In genomic region chr10:14416308-14416700, GRCh38 we compare ENCODE assay signal across 22 cellular contexts.
DNase-seq lines count a peak whose midpoint lies in the region; ATAC-seq lines count a peak whose summit lies in the region.
"Had no signal": no experiment of that assay in that cellular context is flagged by ENCODE, and none has a peak within 500 bp of the region (broad histone marks: within the 10 kb centered on the region; RNA-seq: fewer than 3 reads in every experiment).

No MANE protein-coding gene starts in this region.

- H4K8ac ChIP-seq in mesendoderm (ENCODE audit: low read depth, low read length) = no peak overlapping the region

- no peak overlapping the region for H3K9ac ChIP-seq in mesendoderm (ENCODE audit: low read length)

- H3K18ac ChIP-seq in mesendoderm (ENCODE audit: low read length) = peak overlapping the region; percentile 47

- H2BK5ac ChIP-seq in mesendoderm (ENCODE audit: low read length) = peak overlapping the region; percentile 69

- peak overlapping the region; percentile 17 for H3K27ac ChIP-seq in mesendoderm (ENCODE audit: low read depth, low read length)
- H3K27ac ChIP-seq: adrenal gland, uterus, VCaP had no signal

- DNase-seq in COLO829 (ENCODE audit: low spot score) (peak; percentile 6), MG63 (peak; percentile 16), cerebellar cortex (ENCODE audit: low spot score) (peak; percentile 88), mesendoderm (peak; percentile 74), Kasumi-1 (lab: John Stamatoyannopoulos, UW) (no peak)
- DNase-seq: activated CD4-positive, alpha-beta T cell treated with anti-CD3 and anti-CD28 coated beads, Interleukin-2, amount 50 U/mL, for 48 hours; activated gamma-delta T cell treated with Interleukin-2 at 50 U/mL for 16 hours; adrenal gland; BE2C; KBM-7; kidney; naive thymus-derived CD8-positive, alpha-beta T cell; NCI-H1092 treated with DMSO at 0.1 percent for 48 hours; NCI-H524 treated with DMSO at 0.1 percent for 48 hours; posterior cingulate gyrus; Right ventricle myocardium superior; T-helper 1 cell; uterus had no signal

- H3K36me3 ChIP-seq in MG63 = no peaks in the 10 kb centered on the region
- no peaks in the 10 kb centered on the region for H3K36me3 ChIP-seq in mesendoderm (ENCODE audit: control insufficient read depth, insufficient read depth, low read length)
- H3K36me3 ChIP-seq: adrenal gland, BE2C, uterus had no signal

- no peak overlapping the region for H3K4me3 ChIP-seq in MG63
- no peak overlapping the region for H3K4me3 ChIP-seq in mesendoderm (ENCODE audit: low read length)
- H3K4me3 ChIP-seq: adrenal gland, uterus had no signal

- H2BK120ac ChIP-seq in mesendoderm (ENCODE audit: low read depth, low read length) = no peak overlapping the region

- H2BK15ac ChIP-seq in mesendoderm (replicated peaks; ENCODE audit: low read depth) = no peak overlapping the region

- no peaks in the 10 kb centered on the region for H3K79me1 ChIP-seq in mesendoderm (ENCODE audit: low read length)

- no CpG with 5 or more reads among the region's 7 CpGs for WGBS in mesendoderm (ENCODE audit: extremely low coverage, insufficient coverage, low lambda C conversion rate)

- no peaks in the 10 kb centered on the region for H3K4me1 ChIP-seq in mesendoderm (ENCODE audit: control insufficient read depth, low read depth, low read length)
- H3K4me1 ChIP-seq: BE2C, uterus had no signal

- no peak overlapping the region for H3K23ac ChIP-seq in mesendoderm (ENCODE audit: low read length)

- no peaks in the 10 kb centered on the region for H3K79me2 ChIP-seq in mesendoderm (ENCODE audit: control insufficient read depth, insufficient read depth, low read length)

- H3K4ac ChIP-seq in mesendoderm (ENCODE audit: low read depth, low read length) = no peak overlapping the region

- H3K27me3 ChIP-seq in MG63 (no peaks in the 10 kb centered on the region), mesendoderm (ENCODE audit: insufficient read depth, low read length, poor library complexity) (no peaks in the 10 kb centered on the region)
- H3K27me3 ChIP-seq: adrenal gland, BE2C, uterus had no signal

- no peak for ATAC-seq in GM19452 (IDR thresholded peaks at IDR 0.05; ENCODE audit: unreplicated experiment)
- ATAC-seq in GM21576 (IDR thresholded peaks at IDR 0.05; ENCODE audit: unreplicated experiment) = no peak
- ATAC-seq in GM18868 (IDR thresholded peaks at IDR 0.05; ENCODE audit: unreplicated experiment) = no peak
- ATAC-seq: naive thymus-derived CD8-positive, alpha-beta T cell had no signal

- no peaks in the 10 kb centered on the region for H3K9me3 ChIP-seq in MG63
- H3K9me3 ChIP-seq: adrenal gland, BE2C, uterus had no signal

- no peak overlapping the region for H3K56ac ChIP-seq in mesendoderm (ENCODE audit: low read length)

- no peak overlapping the region for H3K4me2 ChIP-seq in mesendoderm (ENCODE audit: low read length)

- no peak overlapping the region for H4K5ac ChIP-seq in mesendoderm (ENCODE audit: low read length)

- H2AK5ac ChIP-seq in mesendoderm (ENCODE audit: low read length) = no peak overlapping the region

Comparison
In these comparisons a context has a peak if more than half of its experiments do, and no peak if none do; other contexts are left out.
1. DNase-seq: peak in COLO829 (single experiment), MG63 (single experiment), cerebellar cortex (single experiment) and mesendoderm (single experiment); none in Kasumi-1 (0 of 2).